29 cellular contexts compared by ENCODE assay signal in genomic region chr7:156842740-156843140, GRCh38. TPM values are rescaled to one million over a fixed set of nuclear protein-coding genes. Genes with fewer than 3 reads are reported as not detected.
DNase-seq lines count a peak whose midpoint lies in the region; ATAC-seq and TF ChIP-seq lines count a peak whose summit lies in the region.
"Had no signal": no experiment of that assay in that cellular context is flagged by ENCODE, and none has a peak within 500 bp of the region (broad histone marks: within the 10 kb centered on the region; RNA-seq: fewer than 3 reads in every experiment).

No MANE protein-coding gene starts in this region.

- no peak overlapping the region for H2AK5ac ChIP-seq in trophoblast cell (ENCODE audit: low read length)

- no peak overlapping the region for H4K12ac ChIP-seq in trophoblast cell (ENCODE audit: low read depth, low read length)

- H3K4me1 ChIP-seq in trophoblast cell (ENCODE audit: control insufficient read depth in 1 of 2, insufficient read depth in 2 of 2, low read length in 2 of 2), result peaks cover 2 to 4% of the 10 kb centered on the region in 2 experiments
- H3K4me1 ChIP-seq in sigmoid colon, result no peaks in the 10 kb centered on the region
- H3K4me1 ChIP-seq: gastroesophageal sphincter, transverse colon had no signal

- no peak for TF ChIP-seq EP300 in sigmoid colon (IDR thresholded peaks at IDR 0.05)

- no peak overlapping the region for H4K8ac ChIP-seq in trophoblast cell (ENCODE audit: low read depth, low read length)

- no peaks in the 10 kb centered on the region for H3K27me3 ChIP-seq in trophoblast cell (ENCODE audit: insufficient read depth, low read length)
- no peaks in the 10 kb centered on the region for H3K27me3 ChIP-seq in sigmoid colon
- H3K27me3 ChIP-seq: brain microvascular endothelial cell, gastroesophageal sphincter, transverse colon had no signal

- no peak overlapping the region for H3K9ac ChIP-seq in trophoblast cell (ENCODE audit: low read length)

- H4K91ac ChIP-seq in trophoblast cell (ENCODE audit: low read depth, low read length), result no peak overlapping the region

- no peak overlapping the region for H2BK120ac ChIP-seq in trophoblast cell (ENCODE audit: insufficient read depth, low read length, poor library complexity)

- no peaks in the 10 kb centered on the region for H3K9me3 ChIP-seq in trophoblast cell (ENCODE audit: insufficient read depth, low read depth, low read length)
- no peaks in the 10 kb centered on the region for H3K9me3 ChIP-seq in sigmoid colon
- H3K9me3 ChIP-seq: gastroesophageal sphincter, transverse colon had no signal

- intact Hi-C loops in sigmoid colon (cut with DNase I), result no loop called here

- H3K23ac ChIP-seq in trophoblast cell (ENCODE audit: low read length), result no peak overlapping the region

- no peak for TF ChIP-seq CTCF in sigmoid colon (IDR thresholded peaks at IDR 0.05)

- no peak overlapping the region for H2BK12ac ChIP-seq in trophoblast cell (ENCODE audit: low read length)

- no peak overlapping the region for H3K14ac ChIP-seq in trophoblast cell (ENCODE audit: low read length)

- no peaks in the 10 kb centered on the region for H3K79me2 ChIP-seq in trophoblast cell (ENCODE audit: control insufficient read depth, insufficient read depth, low read length, poor library complexity)

- H3K4ac ChIP-seq in trophoblast cell (ENCODE audit: low read depth, low read length), result no peak overlapping the region

- H2BK5ac ChIP-seq in trophoblast cell (ENCODE audit: low read depth, low read length, poor library complexity), result no peak overlapping the region

- H3K27ac ChIP-seq in trophoblast cell (ENCODE audit: low read depth, low read length) (no peak overlapping the region), sigmoid colon (no peak overlapping the region)
- H3K27ac ChIP-seq: 22Rv1, brain microvascular endothelial cell, gastroesophageal sphincter, PC-9, transverse colon, VCaP had no signal

- H3K79me1 ChIP-seq in trophoblast cell (ENCODE audit: low read length), result no peaks in the 10 kb centered on the region

- 100% methylated on average over 1 of the region's 2 CpGs for WGBS in trophoblast cell (ENCODE audit: extremely low coverage, insufficient coverage, insufficient read length)
- WGBS in sigmoid colon, 2 donors, result 85 to 89% methylated on average over 2 of the region's 2 CpGs

- H3K36me3 ChIP-seq in trophoblast cell (ENCODE audit: control insufficient read depth in 1 of 2, insufficient read depth in 2 of 2, low read length in 2 of 2) (no peaks in the 10 kb centered on the region), sigmoid colon (no peaks in the 10 kb centered on the region)
- H3K36me3 ChIP-seq: brain microvascular endothelial cell, gastroesophageal sphincter, transverse colon had no signal

- no peak overlapping the region for H2AFZ ChIP-seq in trophoblast cell (ENCODE audit: insufficient read depth, low read length, poor library complexity)
- H2AFZ ChIP-seq: PC-9 had no signal

- H3K4me3 ChIP-seq in trophoblast cell (ENCODE audit: low read depth, low read length) (no peak overlapping the region), sigmoid colon (no peak overlapping the region)
- H3K4me3 ChIP-seq: gastroesophageal sphincter, PC-9, transverse colon had no signal

- TF ChIP-seq POLR2A in sigmoid colon (IDR thresholded peaks at IDR 0.05), result no peak

- H3K4me2 ChIP-seq in trophoblast cell (ENCODE audit: low read length), result no peak overlapping the region
- H3K4me2 ChIP-seq: PC-9 had no signal

- DNase-seq in DMS 273 (lab: John Stamatoyannopoulos, UW; ENCODE audit: unreplicated experiment) (peak; percentile 27), DMS 273 treated with DMSO at 0.1 percent for 48 hours (lab: John Stamatoyannopoulos, UW) (no peak), islet precursor cell (peak; percentile 62), trophoblast cell (peak; percentile 51 to 62), sigmoid colon (no peak)
- no peak for DNase-seq in stimulated activated CD4-positive, alpha-beta T cell treated with anti-CD3 and anti-CD28 coated beads, Interleukin-4, amount 100 ng/mL, for 1 hour
- DNase-seq: activated CD4-positive, alpha-beta T cell treated with anti-CD3 and anti-CD28 coated beads for 36 hours; activated CD8-positive, alpha-beta T cell treated with anti-CD3 and anti-CD28 coated beads for 36 hours; activated naive CD4-positive, alpha-beta T cell treated with anti-CD3 and anti-CD28 coated beads, Interleukin-2, amount 10 ng/mL, durations not matched to agents 7 days and 5 days; amniotic stem cell; brain microvascular endothelial cell; C1 segment of cervical spinal cord; GOT3; hippocampal formation; naive thymus-derived CD8-positive, alpha-beta T cell; NCI-H1105; NCI-H2029; NCI-H2227 treated with DMSO at 0.1 percent for 48 hours; NCI-H526; NK-92 treated with Interleukin-12 subunit alpha and Interleukin-12 subunit beta, amount 100 ng/mL, for 24 hours; PC-9; transverse colon had no signal

- no peak overlapping the region for H3K18ac ChIP-seq in trophoblast cell (ENCODE audit: low read length)

- peak; percentile 58 for ATAC-seq in SK-N-SH treated with all-trans-retinoic acid at 6 μM for 48 hours
- no peak for ATAC-seq in HG02678 (IDR thresholded peaks at IDR 0.05; ENCODE audit: unreplicated experiment)
- ATAC-seq: activated CD4-positive, alpha-beta T cell treated with anti-CD3 and anti-CD28 coated beads for 36 hours; activated CD8-positive, alpha-beta T cell treated with anti-CD3 and anti-CD28 coated beads for 36 hours; gastroesophageal sphincter; naive thymus-derived CD8-positive, alpha-beta T cell; Right ventricle myocardium inferior; stimulated activated memory B cell treated with anti-CD40 and anti-IgM and Interleukin-4, amounts not matched to agents 10 μg/mL and 1 μg/mL and 100 μg/mL, for 72 hours had no signal

TF ChIP-seq in SK-N-SH treated with all-trans-retinoic acid at 6 μM for 48 hours, 23 proteins besides CTCF, POLR2A, EP300 and RAD21:
- no peak for TF ChIP-seq ESRRG (CRISPR knock-in tag; IDR thresholded peaks at IDR 0.05)
- TF ChIP-seq ISL1 (CRISPR knock-in tag; IDR thresholded peaks at IDR 0.05), result no peak
- TF ChIP-seq PATZ1 (CRISPR knock-in tag; IDR thresholded peaks at IDR 0.05; ENCODE audit: borderline replicate concordance), result no peak
- TF ChIP-seq ZNF8 (CRISPR knock-in tag; IDR thresholded peaks at IDR 0.05), result no peak

RNA-seq across cellular contexts. Expression of gene LMBR1, which starts 50.2 kb away (rescaled TPM):
- polyA plus RNA-seq in trophoblast cell (2013), result 25.7 and 29.0 TPM in 2 replicates
- 10 to 100 TPM; 43.9 to 60.9 (median 51.2) TPM for total RNA-seq in sigmoid colon
- polyA plus RNA-seq in sigmoid colon, result 10 to 100 TPM in 1 of 3 donors, 1 to 10 TPM in 2; 2.5 to 18.1 (median 6.6) TPM

Comparison
In these comparisons a context has a peak if more than half of its experiments do, and no peak if none do; other contexts are left out.
1. DNase-seq: peak in DMS 273 (single experiment), islet precursor cell (single experiment) and trophoblast cell (2 of 2); none in DMS 273 treated with DMSO at 0.1 percent for 48 hours (single experiment), stimulated activated CD4-positive, alpha-beta T cell treated with anti-CD3 and anti-CD28 coated beads, Interleukin-4, amount 100 ng/mL, for 1 hour (single experiment) and sigmoid colon (single experiment).